Comparison of ENCODE assay signal across 1 cellular context in genomic region chr18:33720133-33720532, GRCh38.
TF ChIP-seq lines count a peak whose summit lies in the region.

No MANE protein-coding gene starts in this region.

TF ChIP-seq in IMR-90, 13 proteins besides CTCF, POLR2A, EP300 and RAD21:
- TF ChIP-seq CHD1 (IDR thresholded peaks at IDR 0.05; ENCODE audit: low read depth, low read length) (no peak), USF2 (IDR thresholded peaks at IDR 0.05; ENCODE audit: low read depth, low read length) (no peak), MAFK (IDR thresholded peaks at IDR 0.05; ENCODE audit: low read depth, low read length) (no peak), BHLHE40 (IDR thresholded peaks at IDR 0.05; ENCODE audit: low read depth, low read length) (no peak), FOS (IDR thresholded peaks at IDR 0.05; ENCODE audit: low read depth, low read length) (peak; percentile 49; the same call in 1 of the 2 replicates), ELK1 (IDR thresholded peaks at IDR 0.05; ENCODE audit: borderline replicate concordance, low read depth, low read length) (no peak), MAZ (IDR thresholded peaks at IDR 0.05; ENCODE audit: borderline replicate concordance, low read depth, low read length) (no peak)
TF ChIP-seq in IMR-90: peak in this region for 1.
